Comparison of ENCODE assay signal across 8 cellular contexts in the genomic region with DNA sequence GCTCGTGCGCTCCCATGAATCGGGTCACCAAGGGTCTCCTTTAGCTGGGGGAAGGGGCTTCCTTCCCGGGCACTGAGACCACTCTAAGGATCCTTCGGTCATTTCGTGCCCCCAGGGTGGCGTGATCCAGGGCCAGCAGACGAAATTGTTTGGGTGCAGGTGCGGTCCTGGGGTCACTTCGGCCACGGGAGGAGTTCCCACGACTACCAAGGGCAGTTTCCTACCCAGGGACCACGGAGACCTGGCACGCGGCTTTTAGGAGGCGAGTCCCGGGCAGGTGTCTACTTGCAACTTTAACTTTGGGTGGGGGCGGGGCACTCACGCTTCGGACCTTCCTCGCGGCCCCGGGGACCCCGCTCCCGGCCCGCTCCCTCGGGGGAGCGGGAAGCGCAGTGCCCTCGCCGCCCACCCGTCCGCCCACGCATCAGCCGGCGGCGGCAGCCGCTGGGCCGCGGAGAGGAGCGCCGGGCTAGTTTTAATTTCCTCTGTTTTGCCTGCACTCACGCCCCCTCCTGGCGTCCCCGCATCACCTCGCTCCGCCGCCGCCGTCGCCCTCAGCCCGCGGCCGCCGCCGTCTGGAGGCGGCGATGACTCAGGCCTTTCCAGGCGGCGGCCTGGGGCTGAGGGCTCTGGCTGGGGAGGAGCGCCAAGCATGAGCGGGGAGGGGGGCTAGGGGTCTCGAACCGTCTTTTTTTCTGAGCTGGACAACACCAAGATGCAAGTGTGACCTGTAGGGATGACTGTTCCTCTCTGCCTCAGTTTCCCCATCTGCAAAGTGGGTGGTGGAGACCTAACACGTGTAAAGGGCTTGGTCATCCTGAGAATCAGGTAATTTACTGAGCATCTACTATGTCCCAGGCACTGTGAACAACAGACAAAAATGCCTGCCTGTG. TPM values are rescaled to one million over a fixed set of nuclear protein-coding genes. Genes with fewer than 3 reads are reported as not detected.
A peak's percentile ranks its signal among the peaks of the same experiment; 100 is the strongest.
DNase-seq lines count a peak whose midpoint lies in the region; ATAC-seq and TF ChIP-seq lines count a peak whose summit lies in the region.

No MANE protein-coding gene starts in this region.

- no peaks in the 10 kb centered on the region for H4K20me1 ChIP-seq in Karpas-422 (ENCODE audit: insufficient read depth, low read depth, low read length)

- H3K36me3 Mint-ChIP-seq in activated naive CD4-positive, alpha-beta T cell treated with anti-CD3 and anti-CD28 coated beads, Interleukin-2, amount 50 U/mL, for 24 hours, result no peaks in the 10 kb centered on the region
- H3K36me3 Mint-ChIP-seq in progenitor cell of endocrine pancreas (ENCODE audit: insufficient read depth), result no peaks in the 10 kb centered on the region
- H3K36me3 Mint-ChIP-seq in type B pancreatic cell, result no peaks in the 10 kb centered on the region

- peaks cover 20% of the 10 kb centered on the region for H3K27me3 Mint-ChIP-seq in activated naive CD4-positive, alpha-beta T cell treated with anti-CD3 and anti-CD28 coated beads, Interleukin-2, amount 50 U/mL, for 24 hours
- H3K27me3 Mint-ChIP-seq in progenitor cell of endocrine pancreas (no peaks in the 10 kb centered on the region), type B pancreatic cell (peaks cover 5% of the 10 kb centered on the region)

- no peaks in the 10 kb centered on the region for H3K4me1 ChIP-seq in Karpas-422 (ENCODE audit: low read length)
- no peaks in the 10 kb centered on the region for H3K4me1 ChIP-seq in cardiac muscle cell (ENCODE audit: low read depth)

- peaks cover 6% of the 10 kb centered on the region for H3K4me1 Mint-ChIP-seq in activated naive CD4-positive, alpha-beta T cell treated with anti-CD3 and anti-CD28 coated beads, Interleukin-2, amount 50 U/mL, for 24 hours
- H3K4me1 Mint-ChIP-seq in progenitor cell of endocrine pancreas (ENCODE audit: low read depth) (peaks cover 6% of the 10 kb centered on the region), type B pancreatic cell (ENCODE audit: unreplicated experiment) (peaks cover 13% of the 10 kb centered on the region)

- H3K27me3 ChIP-seq in GM06990 (replicated peaks; ENCODE audit: control insufficient read depth, insufficient read depth, low read length) (no peaks in the 10 kb centered on the region; the same call in none of the 2 replicates), Karpas-422 (ENCODE audit: low read length) (no peaks in the 10 kb centered on the region), cardiac muscle cell (peaks cover 15% of the 10 kb centered on the region)

- no peaks in the 10 kb centered on the region for H3K9me2 ChIP-seq in Karpas-422 (replicated peaks; ENCODE audit: insufficient read depth, low read length)

- no peak overlapping the region for H2AFZ ChIP-seq in Karpas-422 (ENCODE audit: low read length)

- peak overlapping the region; percentile 23 for H3K27ac Mint-ChIP-seq in activated naive CD4-positive, alpha-beta T cell treated with anti-CD3 and anti-CD28 coated beads, Interleukin-2, amount 50 U/mL, for 24 hours
- H3K27ac Mint-ChIP-seq in progenitor cell of endocrine pancreas, result no peak overlapping the region
- H3K27ac Mint-ChIP-seq in type B pancreatic cell, result peak overlapping the region; percentile 49

- H3K9me3 Mint-ChIP-seq in activated naive CD4-positive, alpha-beta T cell treated with anti-CD3 and anti-CD28 coated beads, Interleukin-2, amount 50 U/mL, for 24 hours, result no peaks in the 10 kb centered on the region
- H3K9me3 Mint-ChIP-seq in progenitor cell of endocrine pancreas (ENCODE audit: low read depth), result no peaks in the 10 kb centered on the region
- H3K9me3 Mint-ChIP-seq in type B pancreatic cell, result no peaks in the 10 kb centered on the region

- peak overlapping the region; percentile 66 for H3K4me3 Mint-ChIP-seq in activated naive CD4-positive, alpha-beta T cell treated with anti-CD3 and anti-CD28 coated beads, Interleukin-2, amount 50 U/mL, for 24 hours
- H3K4me3 Mint-ChIP-seq in progenitor cell of endocrine pancreas (ENCODE audit: low read depth) (peak overlapping the region; percentile 72), type B pancreatic cell (peak overlapping the region; percentile 84)

- no peak overlapping the region for H3K9ac ChIP-seq in Karpas-422 (ENCODE audit: low read length)

- H3K79me2 ChIP-seq in Karpas-422 (ENCODE audit: low read length), result no peaks in the 10 kb centered on the region

- TF ChIP-seq CTCF in GM06990 (IDR thresholded peaks at IDR 0.05; ENCODE audit: insufficient read depth, low read length, poor library complexity, severe bottlenecking) (peak; percentile 46), cardiac muscle cell (IDR thresholded peaks at IDR 0.05; ENCODE audit: low read depth, low read length) (peak; percentile 64), progenitor cell of endocrine pancreas (IDR thresholded peaks at IDR 0.05; ENCODE audit: unreplicated experiment) (peak; percentile 81), type B pancreatic cell (conservative IDR thresholded peaks at IDR 0.05) (peak; percentile 76)

- H3K27ac ChIP-seq in Karpas-422 (ENCODE audit: low read length) (no peak overlapping the region), cardiac muscle cell (no peak overlapping the region)

- peak overlapping the region; percentile 52 for H3K4me3 ChIP-seq in GM06990 (replicated peaks; ENCODE audit: low read depth, low read length)
- no peak overlapping the region for H3K4me3 ChIP-seq in Karpas-422 (ENCODE audit: low read length)
- peak overlapping the region; percentile 42 for H3K4me3 ChIP-seq in cardiac muscle cell

- H3K36me3 ChIP-seq in GM06990 (ENCODE audit: control insufficient read depth, insufficient read depth, low read length) (no peaks in the 10 kb centered on the region), Karpas-422 (ENCODE audit: insufficient read depth, low read length) (no peaks in the 10 kb centered on the region), cardiac muscle cell (no peaks in the 10 kb centered on the region)

- no peak for ATAC-seq in HG03378 (IDR thresholded peaks at IDR 0.05; ENCODE audit: unreplicated experiment)

- no peak overlapping the region for H3K4me2 ChIP-seq in Karpas-422 (ENCODE audit: low read depth, low read length, poor library complexity, severe bottlenecking)

- peak; percentile 83 for DNase-seq in GM06990 (ENCODE audit: extremely low read depth, insufficient read length)
- peak; percentile 55 for DNase-seq in Karpas-422
- DNase-seq in SKM-1 treated with dmso at 0.1 percent for 144 hours (lab: John Stamatoyannopoulos, UW; ENCODE audit: unreplicated experiment), result peak; percentile 88
- peak; percentile 89 to 90 for DNase-seq in cardiac muscle cell (ENCODE audit: low read depth in 1 of 2, low spot score in 1 of 2)
- peak; percentile 73 for DNase-seq in progenitor cell of endocrine pancreas (ENCODE audit: low spot score, unreplicated experiment)
- peak; percentile 83 for DNase-seq in type B pancreatic cell (ENCODE audit: extremely low spot score, unreplicated experiment)

- no peaks in the 10 kb centered on the region for H3K9me3 ChIP-seq in Karpas-422 (ENCODE audit: low read length)
- H3K9me3 ChIP-seq in cardiac muscle cell (ENCODE audit: low read depth), result no peaks in the 10 kb centered on the region

RNA-seq across cellular contexts. Expression of gene OLFM2, which starts 21.8 kb away (rescaled TPM):
- not detected in 2 replicates for total RNA-seq in Karpas-422 (2014; rRNA removed; shearing (Covaris generic); ENCODE audit: low replicate concordance)
- total RNA-seq in cardiac muscle cell (36.2 and 55.1 TPM in 2 replicates), progenitor cell of endocrine pancreas (55.0 and 57.9 TPM in 2 replicates), type B pancreatic cell (ENCODE audit: low replicate concordance) (33.1 and 38.6 TPM in 2 replicates)
- polyA plus RNA-seq in cardiac muscle cell, result 27.1 and 40.3 TPM in 2 replicates

Comparison
In these comparisons a context has a peak if more than half of its experiments do, and no peak if none do; other contexts are left out.
1. RNA of gene OLFM2, which starts 21.8 kb away (total RNA-seq): 36.2 to 55.1 TPM in cardiac muscle cell, 55.0 to 57.9 TPM in progenitor cell of endocrine pancreas and 33.1 to 38.6 TPM in type B pancreatic cell; not detected in Karpas-422; every median in the first group is over 10 times any median in the second.
2. Peak in every context shown above with its lines, with median percentiles within 50 percentile points of each other: DNase-seq, CTCF ChIP-seq and H3K4me3 Mint-ChIP-seq.